Comparison of ENCODE assay signal across 2 cellular contexts in the genomic region with DNA sequence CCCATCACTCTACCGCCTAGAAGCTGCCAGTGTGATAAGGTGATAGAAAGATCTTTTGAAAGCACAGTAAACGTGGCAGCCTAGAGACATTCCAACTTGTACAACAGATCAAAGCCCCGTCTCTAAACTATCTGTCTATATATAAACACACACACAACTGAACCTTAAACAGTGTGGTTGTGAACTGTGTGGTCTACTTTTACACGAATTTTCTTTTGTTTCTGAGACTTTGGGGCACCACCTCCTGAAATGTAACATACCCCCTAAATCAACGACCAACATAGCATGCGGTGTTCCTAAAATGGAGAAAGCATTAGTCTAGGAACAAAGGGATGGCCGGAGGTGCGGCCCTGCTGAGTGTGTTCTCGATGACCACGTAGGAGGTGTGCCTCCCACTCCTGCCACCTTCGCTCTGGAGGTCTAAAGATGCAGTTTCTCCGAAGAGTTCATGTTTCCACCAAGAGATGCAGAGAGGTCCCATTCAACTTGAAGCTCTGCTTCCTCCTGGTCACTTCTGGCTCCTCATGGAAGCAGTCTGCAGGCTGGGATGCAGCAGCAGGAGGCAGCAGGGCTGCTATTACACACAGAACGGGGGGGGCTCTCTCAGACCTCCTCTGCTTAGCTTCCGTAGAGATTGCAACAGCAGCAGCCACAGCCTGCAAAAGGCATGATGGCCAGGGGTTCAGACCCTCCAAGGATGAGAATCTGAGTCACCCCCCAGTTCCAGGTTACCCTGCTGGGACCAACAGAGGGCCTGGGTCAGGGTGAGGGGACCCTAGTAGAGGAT.
TF ChIP-seq lines count a peak whose summit lies in the region.

No MANE protein-coding gene starts in this region.

TF ChIP-seq in WTC11, 78 proteins besides CTCF, POLR2A, EP300 and RAD21:
- no peak for TF ChIP-seq ZNF671 (CRISPR knock-in tag; IDR thresholded peaks at IDR 0.05)
- TF ChIP-seq ZNF317 (CRISPR knock-in tag; IDR thresholded peaks at IDR 0.05; ENCODE audit: borderline replicate concordance, low read depth) = no peak
- TF ChIP-seq TP53 (CRISPR knock-in tag; IDR thresholded peaks at IDR 0.05) = no peak
- TF ChIP-seq FOXP1 (CRISPR knock-in tag; IDR thresholded peaks at IDR 0.05; ENCODE audit: borderline replicate concordance) = no peak
- no peak for TF ChIP-seq ZNF232 (CRISPR knock-in tag; IDR thresholded peaks at IDR 0.05)
- TF ChIP-seq, protein P1, sequence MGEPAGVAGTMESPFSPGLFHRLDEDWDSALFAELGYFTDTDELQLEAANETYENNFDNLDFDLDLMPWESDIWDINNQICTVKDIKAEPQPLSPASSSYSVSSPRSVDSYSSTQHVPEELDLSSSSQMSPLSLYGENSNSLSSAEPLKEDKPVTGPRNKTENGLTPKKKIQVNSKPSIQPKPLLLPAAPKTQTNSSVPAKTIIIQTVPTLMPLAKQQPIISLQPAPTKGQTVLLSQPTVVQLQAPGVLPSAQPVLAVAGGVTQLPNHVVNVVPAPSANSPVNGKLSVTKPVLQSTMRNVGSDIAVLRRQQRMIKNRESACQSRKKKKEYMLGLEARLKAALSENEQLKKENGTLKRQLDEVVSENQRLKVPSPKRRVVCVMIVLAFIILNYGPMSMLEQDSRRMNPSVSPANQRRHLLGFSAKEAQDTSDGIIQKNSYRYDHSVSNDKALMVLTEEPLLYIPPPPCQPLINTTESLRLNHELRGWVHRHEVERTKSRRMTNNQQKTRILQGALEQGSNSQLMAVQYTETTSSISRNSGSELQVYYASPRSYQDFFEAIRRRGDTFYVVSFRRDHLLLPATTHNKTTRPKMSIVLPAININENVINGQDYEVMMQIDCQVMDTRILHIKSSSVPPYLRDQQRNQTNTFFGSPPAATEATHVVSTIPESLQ (CRISPR knock-in tag; IDR thresholded peaks at IDR 0.05) = no peak
- TF ChIP-seq, protein P2, sequence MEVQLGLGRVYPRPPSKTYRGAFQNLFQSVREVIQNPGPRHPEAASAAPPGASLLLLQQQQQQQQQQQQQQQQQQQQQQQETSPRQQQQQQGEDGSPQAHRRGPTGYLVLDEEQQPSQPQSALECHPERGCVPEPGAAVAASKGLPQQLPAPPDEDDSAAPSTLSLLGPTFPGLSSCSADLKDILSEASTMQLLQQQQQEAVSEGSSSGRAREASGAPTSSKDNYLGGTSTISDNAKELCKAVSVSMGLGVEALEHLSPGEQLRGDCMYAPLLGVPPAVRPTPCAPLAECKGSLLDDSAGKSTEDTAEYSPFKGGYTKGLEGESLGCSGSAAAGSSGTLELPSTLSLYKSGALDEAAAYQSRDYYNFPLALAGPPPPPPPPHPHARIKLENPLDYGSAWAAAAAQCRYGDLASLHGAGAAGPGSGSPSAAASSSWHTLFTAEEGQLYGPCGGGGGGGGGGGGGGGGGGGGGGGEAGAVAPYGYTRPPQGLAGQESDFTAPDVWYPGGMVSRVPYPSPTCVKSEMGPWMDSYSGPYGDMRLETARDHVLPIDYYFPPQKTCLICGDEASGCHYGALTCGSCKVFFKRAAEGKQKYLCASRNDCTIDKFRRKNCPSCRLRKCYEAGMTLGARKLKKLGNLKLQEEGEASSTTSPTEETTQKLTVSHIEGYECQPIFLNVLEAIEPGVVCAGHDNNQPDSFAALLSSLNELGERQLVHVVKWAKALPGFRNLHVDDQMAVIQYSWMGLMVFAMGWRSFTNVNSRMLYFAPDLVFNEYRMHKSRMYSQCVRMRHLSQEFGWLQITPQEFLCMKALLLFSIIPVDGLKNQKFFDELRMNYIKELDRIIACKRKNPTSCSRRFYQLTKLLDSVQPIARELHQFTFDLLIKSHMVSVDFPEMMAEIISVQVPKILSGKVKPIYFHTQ (CRISPR knock-in tag; IDR thresholded peaks at IDR 0.05) = no peak
- TF ChIP-seq MYBL2 (CRISPR knock-in tag; IDR thresholded peaks at IDR 0.05) = no peak
- no peak for TF ChIP-seq JUN (CRISPR knock-in tag; IDR thresholded peaks at IDR 0.05)
- no peak for TF ChIP-seq CREB1 (CRISPR knock-in tag; IDR thresholded peaks at IDR 0.05)
- no peak for TF ChIP-seq ZBTB21 (CRISPR knock-in tag; IDR thresholded peaks at IDR 0.05; ENCODE audit: borderline replicate concordance)
- TF ChIP-seq RELA (CRISPR knock-in tag; IDR thresholded peaks at IDR 0.05; ENCODE audit: borderline replicate concordance) = no peak
- TF ChIP-seq NR1H2 (CRISPR knock-in tag; IDR thresholded peaks at IDR 0.05) = no peak
- TF ChIP-seq, protein P3, sequence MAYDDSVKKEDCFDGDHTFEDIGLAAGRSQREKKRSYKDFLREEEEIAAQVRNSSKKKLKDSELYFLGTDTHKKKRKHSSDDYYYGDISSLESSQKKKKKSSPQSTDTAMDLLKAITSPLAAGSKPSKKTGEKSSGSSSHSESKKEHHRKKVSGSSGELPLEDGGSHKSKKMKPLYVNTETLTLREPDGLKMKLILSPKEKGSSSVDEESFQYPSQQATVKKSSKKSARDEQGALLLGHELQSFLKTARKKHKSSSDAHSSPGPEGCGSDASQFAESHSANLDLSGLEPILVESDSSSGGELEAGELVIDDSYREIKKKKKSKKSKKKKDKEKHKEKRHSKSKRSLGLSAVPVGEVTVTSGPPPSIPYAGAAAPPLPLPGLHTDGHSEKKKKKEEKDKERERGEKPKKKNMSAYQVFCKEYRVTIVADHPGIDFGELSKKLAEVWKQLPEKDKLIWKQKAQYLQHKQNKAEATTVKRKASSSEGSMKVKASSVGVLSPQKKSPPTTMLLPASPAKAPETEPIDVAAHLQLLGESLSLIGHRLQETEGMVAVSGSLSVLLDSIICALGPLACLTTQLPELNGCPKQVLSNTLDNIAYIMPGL (CRISPR knock-in tag; IDR thresholded peaks at IDR 0.05) = no peak
- no peak for TF ChIP-seq MXD4 (CRISPR knock-in tag; IDR thresholded peaks at IDR 0.05; ENCODE audit: borderline replicate concordance)

TF ChIP-seq in HepG2, 621 proteins besides CTCF, POLR2A, EP300 and RAD21 (continues in another document):
- TF ChIP-seq TOE1 (CRISPR knock-in tag; IDR thresholded peaks at IDR 0.05) (no peak), ZNF292 (CRISPR knock-in tag; IDR thresholded peaks at IDR 0.05; ENCODE audit: borderline replicate concordance, low read depth) (0 out of 2 replicates have a peak, but pooled peaks have one; percentile 26), CEBPG (CRISPR knock-in tag; IDR thresholded peaks at IDR 0.05) (peak; percentile 11; the same call in 1 of the 2 replicates), ZNF687 (CRISPR knock-in tag; IDR thresholded peaks at IDR 0.05) (peak; percentile 37), EHMT2 (IDR thresholded peaks at IDR 0.05; ENCODE audit: borderline replicate concordance, low read depth, low read length) (no peak), SMAD3 (CRISPR knock-in tag; IDR thresholded peaks at IDR 0.05) (no peak), STAG1 (CRISPR knock-in tag; IDR thresholded peaks at IDR 0.05) (no peak), CEBPB (IDR thresholded peaks at IDR 0.05; ENCODE audit: borderline replicate concordance, low read depth, low read length) (peak; percentile 18; the same call in 1 of the 2 replicates), MAFF (IDR thresholded peaks at IDR 0.05; ENCODE audit: low read depth, low read length) (no peak), ZNF354B (CRISPR knock-in tag; IDR thresholded peaks at IDR 0.05) (peak; percentile 29; the same call in 1 of the 2 replicates), TSC22D2 (CRISPR knock-in tag; IDR thresholded peaks at IDR 0.05; ENCODE audit: borderline replicate concordance) (no peak), SALL1 (CRISPR knock-in tag; IDR thresholded peaks at IDR 0.05) (peak; percentile 32; the same call in 1 of the 2 replicates), CCAR2 (optimal IDR thresholded peaks at IDR 0.05; ENCODE audit: low read depth, low read length) (no peak), AHR (CRISPR knock-in tag; IDR thresholded peaks at IDR 0.05) (no peak), ZNF564 (CRISPR knock-in tag; IDR thresholded peaks at IDR 0.05) (no peak), KDM1A (CRISPR knock-in tag; IDR thresholded peaks at IDR 0.05) (no peak), DMTF1 (CRISPR knock-in tag; IDR thresholded peaks at IDR 0.05) (no peak), ZNF737 (CRISPR knock-in tag; IDR thresholded peaks at IDR 0.05; ENCODE audit: borderline replicate concordance) (no peak), MEIS1 (CRISPR knock-in tag; IDR thresholded peaks at IDR 0.05; ENCODE audit: borderline replicate concordance) (no peak), ARID4A (CRISPR knock-in tag; IDR thresholded peaks at IDR 0.05; ENCODE audit: borderline replicate concordance) (no peak)
- TF ChIP-seq, protein P4, sequence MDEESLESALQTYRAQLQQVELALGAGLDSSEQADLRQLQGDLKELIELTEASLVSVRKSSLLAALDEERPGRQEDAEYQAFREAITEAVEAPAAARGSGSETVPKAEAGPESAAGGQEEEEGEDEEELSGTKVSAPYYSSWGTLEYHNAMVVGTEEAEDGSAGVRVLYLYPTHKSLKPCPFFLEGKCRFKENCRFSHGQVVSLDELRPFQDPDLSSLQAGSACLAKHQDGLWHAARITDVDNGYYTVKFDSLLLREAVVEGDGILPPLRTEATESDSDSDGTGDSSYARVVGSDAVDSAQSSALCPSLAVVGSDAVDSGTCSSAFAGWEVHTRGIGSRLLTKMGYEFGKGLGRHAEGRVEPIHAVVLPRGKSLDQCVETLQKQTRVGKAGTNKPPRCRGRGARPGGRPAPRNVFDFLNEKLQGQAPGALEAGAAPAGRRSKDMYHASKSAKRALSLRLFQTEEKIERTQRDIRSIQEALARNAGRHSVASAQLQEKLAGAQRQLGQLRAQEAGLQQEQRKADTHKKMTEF (CRISPR knock-in tag; IDR thresholded peaks at IDR 0.05) = no peak
